ENCODE assay signal across 19 cellular contexts in the genomic region with DNA sequence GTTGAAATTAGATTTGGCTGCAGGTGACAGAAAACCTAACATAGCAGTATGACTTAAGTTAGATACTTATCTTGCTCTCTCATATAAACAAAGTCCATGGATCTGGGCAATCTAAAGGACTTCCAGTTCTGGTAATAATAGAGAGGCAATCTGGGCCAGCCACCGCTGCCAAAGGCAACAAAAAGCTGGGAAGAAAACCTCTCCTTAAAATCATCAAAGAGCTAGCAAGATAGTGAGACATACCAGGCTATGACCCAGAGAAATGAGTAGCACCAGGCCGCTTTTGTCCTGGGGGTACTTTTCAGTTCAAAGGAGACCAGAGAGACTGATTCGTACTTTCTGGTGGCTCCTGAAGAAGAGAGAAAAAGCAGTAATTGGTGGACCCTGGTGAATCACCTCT.
"Had no signal": no experiment of that assay in that cellular context is flagged by ENCODE, and none has a peak within 500 bp of the region (broad histone marks: within the 10 kb centered on the region; RNA-seq: fewer than 3 reads in every experiment).

No MANE protein-coding gene starts in this region.

- H3K4me1 ChIP-seq: breast epithelium, left ventricle myocardium inferior, right lobe of liver, tibial artery had no signal

- ATAC-seq: foreskin keratinocyte; right lobe of liver; stimulated activated effector memory CD8-positive, alpha-beta T cell treated with anti-CD3 and anti-CD28 coated beads, Interleukin-12 subunit alpha, Interleukin-12 subunit beta, amount 100 ng/mL, for 72 hours; stimulated activated naive CD8-positive, alpha-beta T cell treated with anti-CD3 and anti-CD28 coated beads, Interleukin-15, amount 100 ng/mL, for 72 hours had no signal

- H3K4me3 ChIP-seq: breast epithelium, left ventricle myocardium inferior, ovary, right lobe of liver, skin epidermis, tibial artery had no signal

- H3K27ac ChIP-seq: breast epithelium, foreskin keratinocyte, left ventricle myocardium inferior, neutrophil, ovary, right lobe of liver, skin epidermis, tibial artery had no signal

- H3K9me3 ChIP-seq: neutrophil, ovary, right lobe of liver, tibial artery had no signal

- H3K36me3 ChIP-seq: breast epithelium, left ventricle myocardium inferior, neutrophil, ovary, right lobe of liver, tibial artery had no signal

- H3K27me3 ChIP-seq: breast epithelium, neutrophil, ovary, right lobe of liver, tibial artery had no signal

- DNase-seq: activated B cell treated with CpG ODN at 0.5 μM for 24 hours; activated CD8-positive, alpha-beta memory T cell treated with anti-CD3 and anti-CD28 coated beads for 24 hours; activated effector memory CD4-positive, alpha-beta T cell treated with anti-CD3 and anti-CD28 coated beads, Interleukin-2, amount 50 U/mL, for 16 hours; activated naive CD4-positive, alpha-beta T cell treated with anti-CD3 and anti-CD28 coated beads, Interleukin-2, amount 50 U/mL, for 16 hours; amniotic stem cell; central memory CD4-positive, alpha-beta T cell; foreskin keratinocyte; left ventricle myocardium inferior; nephron progenitor cell; ovary; right lobe of liver; stimulated activated CD4-positive, alpha-beta T cell treated with anti-CD3 and anti-CD28 coated beads, Interleukin-4, amount 100 ng/mL, for 24 hours; stimulated activated naive CD8-positive, alpha-beta T cell treated with anti-CD3 and anti-CD28 coated beads, Interleukin-15, amount 100 ng/mL, for 72 hours; T-helper 1 cell; tibial artery had no signal
